Comparison of ENCODE assay signal across 21 cellular contexts in the genomic region with DNA sequence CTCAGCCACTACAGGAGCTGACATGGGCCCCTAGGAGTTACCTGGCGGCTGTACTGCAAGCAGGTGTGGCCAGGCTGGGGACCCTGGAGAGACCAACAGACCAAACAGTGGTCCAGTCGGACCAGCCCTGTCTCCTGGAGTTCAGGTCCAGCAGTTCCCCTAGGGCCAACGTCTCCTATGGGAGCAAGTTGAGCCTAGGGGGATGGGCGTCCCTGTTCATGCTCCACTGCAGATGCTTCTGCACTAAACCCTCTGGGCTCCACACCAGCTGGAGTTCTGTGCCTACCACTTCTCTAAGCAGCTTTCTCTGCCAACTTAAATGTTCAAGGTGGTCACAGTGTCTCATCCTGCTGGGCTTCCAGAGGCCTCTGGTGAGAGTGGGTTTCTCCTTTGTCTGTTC. TPM values are rescaled to one million over a fixed set of nuclear protein-coding genes. Genes with fewer than 3 reads are reported as not detected.
"Had no signal": no experiment of that assay in that cellular context is flagged by ENCODE, and none has a peak within 500 bp of the region (broad histone marks: within the 10 kb centered on the region; RNA-seq: fewer than 3 reads in every experiment).

No MANE protein-coding gene starts in this region.

- DNase-seq: activated B cell treated with CpG ODN at 0.5 μM for 24 hours; activated CD4-positive, alpha-beta T cell treated with anti-CD3 and anti-CD28 coated beads, Interleukin-2, amount 50 U/mL, for 4 hours; activated effector memory CD4-positive, alpha-beta T cell treated with anti-CD3 and anti-CD28 coated beads, Interleukin-2, amount 50 U/mL, for 16 hours; activated naive CD4-positive, alpha-beta T cell treated with anti-CD3 and anti-CD28 coated beads, Interleukin-2, amount 50 U/mL, for 16 hours; activated T-cell treated with anti-CD3 and anti-CD28 coated beads, Interleukin-2, amount 50 U/mL, for 72 hours; aorta; brain microvascular endothelial cell; colonic mucosa; endodermal cell; foreskin keratinocyte; lower lobe of right lung; stimulated activated CD4-positive, alpha-beta T cell treated with anti-CD3 and anti-CD28 coated beads, Interleukin-12 subunit alpha, Interleukin-12 subunit beta, amount 100 ng/mL, for 4 hours; stimulated activated CD4-positive, alpha-beta T cell treated with anti-CD3 and anti-CD28 coated beads, Interleukin-2, amount 100 ng/mL, for 24 hours; stimulated activated naive CD4-positive, alpha-beta T cell treated with Interleukin-2 at 50 U/mL for 16 hours; tibial artery had no signal

- H3K36me3 ChIP-seq: brain microvascular endothelial cell, colonic mucosa, lower lobe of right lung, right atrium auricular region, tibial artery had no signal

- H3K4me2 ChIP-seq: hepatocyte had no signal

- H3K9me3 ChIP-seq: colonic mucosa, lower lobe of right lung, right atrium auricular region, tibial artery had no signal

- H3K27ac ChIP-seq: brain microvascular endothelial cell, colonic mucosa, epithelial cell of prostate, foreskin keratinocyte, hepatocyte, lower lobe of right lung, right atrium auricular region, tibial artery had no signal

- H3K4me3 ChIP-seq: colonic mucosa, hepatocyte, lower lobe of right lung, right atrium auricular region, tibial artery had no signal

- H3K27me3 ChIP-seq: brain microvascular endothelial cell, colonic mucosa, foreskin keratinocyte, hepatocyte, right atrium auricular region, tibial artery had no signal

- H3K4me1 ChIP-seq: colonic mucosa, lower lobe of right lung, right atrium auricular region had no signal

RNA-seq across cellular contexts. Expression of a gene that starts 20.6 kb away (rescaled TPM):
- total RNA-seq: activated B cell treated with CpG ODN at 0.5 μM for 24 hours; activated CD8-positive, alpha-beta memory T cell treated with anti-CD3 and anti-CD28 coated beads for 36 hours; activated T-cell treated with anti-CD3 and anti-CD28 coated beads, Interleukin-2, amount 50 U/mL, for 72 hours; endodermal cell; foreskin keratinocyte; progenitor cell of endocrine pancreas; T-helper 2 cell treated with Interferon-gamma antibody and Interleukin-4, amounts not matched to agents 100 ng/mL and 5 ng/mL, for 36 hours had no signal

RNA-seq across cellular contexts. Expression of a gene that starts 37.5 kb away (rescaled TPM):
- total RNA-seq: activated B cell treated with CpG ODN at 0.5 μM for 24 hours; activated CD8-positive, alpha-beta memory T cell treated with anti-CD3 and anti-CD28 coated beads for 36 hours; activated T-cell treated with anti-CD3 and anti-CD28 coated beads, Interleukin-2, amount 50 U/mL, for 72 hours; endodermal cell; foreskin keratinocyte; progenitor cell of endocrine pancreas; T-helper 2 cell treated with Interferon-gamma antibody and Interleukin-4, amounts not matched to agents 100 ng/mL and 5 ng/mL, for 36 hours had no signal

RNA-seq across cellular contexts. Expression of a gene that starts 40.5 kb away (rescaled TPM):
- total RNA-seq: activated B cell treated with CpG ODN at 0.5 μM for 24 hours; activated CD8-positive, alpha-beta memory T cell treated with anti-CD3 and anti-CD28 coated beads for 36 hours; activated T-cell treated with anti-CD3 and anti-CD28 coated beads, Interleukin-2, amount 50 U/mL, for 72 hours; endodermal cell; foreskin keratinocyte; progenitor cell of endocrine pancreas; T-helper 2 cell treated with Interferon-gamma antibody and Interleukin-4, amounts not matched to agents 100 ng/mL and 5 ng/mL, for 36 hours had no signal
